Comparison of ENCODE assay signal across 1 cellular context in genomic region chr19:50835785-50836542, GRCh38.
TF ChIP-seq lines count a peak whose summit lies in the region.

No MANE protein-coding gene starts in this region.

TF ChIP-seq in K562, 482 proteins besides CTCF, POLR2A, EP300 and RAD21 (continues in another document):
- TF ChIP-seq PTBP1 (IDR thresholded peaks at IDR 0.05; ENCODE audit: low read depth, low read length) (0 out of 2 replicates have a peak, but pooled peaks have one; percentile 4), NBN (IDR thresholded peaks at IDR 0.05; ENCODE audit: low read depth) (0 out of 2 replicates have a peak, but pooled peaks have one; percentile 12), GMEB1 (CRISPR knock-in tag; IDR thresholded peaks at IDR 0.05) (peak; percentile 50), EP400 (IDR thresholded peaks at IDR 0.05) (peak; percentile 61), BCL6 (CRISPR knock-in tag; IDR thresholded peaks at IDR 0.05) (no peak), RBFOX2 (IDR thresholded peaks at IDR 0.05; ENCODE audit: low read depth, low read length) (peak; percentile 81), JUND (IDR thresholded peaks at IDR 0.05; ENCODE audit: borderline replicate concordance, low read depth, low read length) (peak; percentile 15; the same call in 1 of the 2 replicates), JUND (tag; IDR thresholded peaks at IDR 0.05; ENCODE audit: borderline replicate concordance, low read depth, low read length) (peak; percentile 28; the same call in 1 of the 3 replicates), SMAD4 (CRISPR knock-in tag; conservative IDR thresholded peaks at IDR 0.05) (peak; percentile 78), SNAPC5 (CRISPR knock-in tag; IDR thresholded peaks at IDR 0.05) (no peak), THAP7 (CRISPR knock-in tag; IDR thresholded peaks at IDR 0.05) (0 out of 2 replicates have a peak, but pooled peaks have one; percentile 51), HMBOX1 (IDR thresholded peaks at IDR 0.05) (no peak), RBBP5 (IDR thresholded peaks at IDR 0.05; ENCODE audit: borderline replicate concordance, insufficient read depth, low read length, poor library complexity, severe bottlenecking) (no peak), PTTG1 (tag; IDR thresholded peaks at IDR 0.05; ENCODE audit: low read depth) (no peak), CTBP1 (IDR thresholded peaks at IDR 0.05; ENCODE audit: borderline replicate concordance) (peak; percentile 93), E2F4 (CRISPR knock-in tag; IDR thresholded peaks at IDR 0.05; ENCODE audit: low read depth) (no peak), HDAC1 (IDR thresholded peaks at IDR 0.05) (0 out of 4 replicates have a peak, but pooled peaks of 1 of the 2 experiments have one; percentile 52), HIVEP1 (CRISPR knock-in tag; IDR thresholded peaks at IDR 0.05) (0 out of 2 replicates have a peak, but pooled peaks have one; percentile 71), ZNF143 (CRISPR knock-in tag; IDR thresholded peaks at IDR 0.05) (no peak), BCOR (IDR thresholded peaks at IDR 0.05) (peak; percentile 32; the same call in 1 of the 2 replicates), EWSR1 (IDR thresholded peaks at IDR 0.05; ENCODE audit: borderline replicate concordance, low read depth, partially characterized antibody) (no peak), RBM25 (IDR thresholded peaks at IDR 0.05; ENCODE audit: low read depth, low read length, severe bottlenecking) (no peak), SIN3A (IDR thresholded peaks at IDR 0.05; ENCODE audit: borderline replicate concordance in 2 of 2, control insufficient read depth in 1 of 2, low read depth in 2 of 2, low read length in 2 of 2) (peak in 1 of 2 experiments; percentile 13; a peak in 1 of 4 replicates), ZBTB40 (IDR thresholded peaks at IDR 0.05) (0 out of 2 replicates have a peak, but pooled peaks have one; percentile 11), ZBTB40 (CRISPR knock-in tag; IDR thresholded peaks at IDR 0.05) (no peak), GATAD2B (IDR thresholded peaks at IDR 0.05; ENCODE audit: borderline replicate concordance) (peak; percentile 65; the same call in 1 of the 2 replicates), ETS1 (conservative IDR thresholded peaks at IDR 0.05; ENCODE audit: control insufficient read depth, low read depth, low read length) (no peak), PHF8 (IDR thresholded peaks at IDR 0.05; ENCODE audit: borderline replicate concordance, low read length) (peak; percentile 91; the same call in 1 of the 2 replicates), THRA (IDR thresholded peaks at IDR 0.05) (no peak), ZNF398 (CRISPR knock-in tag; IDR thresholded peaks at IDR 0.05) (no peak), PML (IDR thresholded peaks at IDR 0.05; ENCODE audit: low read length) (peak; percentile 41; the same call in 1 of the 2 replicates), ZZZ3 (IDR thresholded peaks at IDR 0.05) (no peak), HBP1 (CRISPR knock-in tag; IDR thresholded peaks at IDR 0.05) (no peak), CREM (IDR thresholded peaks at IDR 0.05; ENCODE audit: low read depth) (peak; percentile 92), POLR3G (IDR thresholded peaks at IDR 0.05; ENCODE audit: extremely low read depth, insufficient read length, insufficient replicate concordance) (no peak), PHB2 (IDR thresholded peaks at IDR 0.05; ENCODE audit: low read depth) (no peak), MED1 (CRISPR knock-in tag; IDR thresholded peaks at IDR 0.05; ENCODE audit: borderline replicate concordance) (no peak), USF2 (CRISPR knock-in tag; IDR thresholded peaks at IDR 0.05) (no peak), MTA2 (IDR thresholded peaks at IDR 0.05; ENCODE audit: low read depth) (0 out of 2 replicates have a peak, but pooled peaks have one; percentile 14)
